30 cellular contexts compared by ENCODE assay signal in genomic region chrX:90040807-90041206, GRCh38.
"Had no signal": no experiment of that assay in that cellular context is flagged by ENCODE, and none has a peak within 500 bp of the region (broad histone marks: within the 10 kb centered on the region; RNA-seq: fewer than 3 reads in every experiment).

No MANE protein-coding gene starts in this region.

- H3K27ac Mint-ChIP-seq: activated CD4-positive, alpha-beta memory T cell treated with anti-CD3 and anti-CD28 coated beads, Interleukin-2, amount 10 ng/mL, durations not matched to agents 7 days and 5 days; activated CD4-positive, alpha-beta T cell treated with anti-CD3 and anti-CD28 coated beads, Interleukin-2, amount 10 ng/mL, durations not matched to agents 7 days and 5 days; activated naive CD4-positive, alpha-beta T cell treated with anti-CD3 and anti-CD28 coated beads for 36 hours; activated naive CD4-positive, alpha-beta T cell treated with anti-CD3 and anti-CD28 coated beads, Interleukin-2, amount 50 U/mL, for 24 hours; activated naive CD8-positive, alpha-beta T cell treated with anti-CD3 and anti-CD28 coated beads, Interleukin-2, amount 10 ng/mL, durations not matched to agents 7 days and 5 days; activated T-cell treated with anti-CD3 and anti-CD28 coated beads, Interleukin-2, amount 50 U/mL, for 24 hours; activated T-cell treated with anti-CD3 and anti-CD28 coated beads, Interleukin-2, amount 50 U/mL, for 72 hours; brain; dendritic cell treated with granulocyte-macrophage colony-stimulating factor and Interleukin-4, amounts not matched to agents 40 ng/mL and 50 ng/mL, for 4 days; endodermal cell; T-helper 17 cell; T-helper 2 cell treated with Interferon-gamma antibody and Interleukin-4, amounts not matched to agents 5 μg/mL and 100 μg/mL, for 36 hours had no signal

- H3K27ac ChIP-seq: ascending aorta, breast epithelium, cardiac muscle cell, coronary artery, dorsolateral prefrontal cortex had no signal

- H3K27me3 ChIP-seq: ascending aorta, breast epithelium, cardiac muscle cell had no signal

- H3K9me3 ChIP-seq: ascending aorta had no signal

- H3K4me3 Mint-ChIP-seq: activated CD4-positive, alpha-beta memory T cell treated with anti-CD3 and anti-CD28 coated beads, Interleukin-2, amount 10 ng/mL, durations not matched to agents 7 days and 5 days; activated CD4-positive, alpha-beta T cell treated with anti-CD3 and anti-CD28 coated beads, Interleukin-2, amount 10 ng/mL, durations not matched to agents 7 days and 5 days; activated naive CD4-positive, alpha-beta T cell treated with anti-CD3 and anti-CD28 coated beads for 36 hours; activated naive CD4-positive, alpha-beta T cell treated with anti-CD3 and anti-CD28 coated beads, Interleukin-2, amount 50 U/mL, for 24 hours; activated naive CD8-positive, alpha-beta T cell treated with anti-CD3 and anti-CD28 coated beads, Interleukin-2, amount 10 ng/mL, durations not matched to agents 7 days and 5 days; activated T-cell treated with anti-CD3 and anti-CD28 coated beads, Interleukin-2, amount 50 U/mL, for 24 hours; activated T-cell treated with anti-CD3 and anti-CD28 coated beads, Interleukin-2, amount 50 U/mL, for 72 hours; brain; dendritic cell treated with granulocyte-macrophage colony-stimulating factor and Interleukin-4, amounts not matched to agents 40 ng/mL and 50 ng/mL, for 4 days; endodermal cell; T-helper 17 cell; T-helper 2 cell treated with Interferon-gamma antibody and Interleukin-4, amounts not matched to agents 5 μg/mL and 100 μg/mL, for 36 hours had no signal

- H3K4me1 Mint-ChIP-seq: activated CD4-positive, alpha-beta memory T cell treated with anti-CD3 and anti-CD28 coated beads, Interleukin-2, amount 10 ng/mL, durations not matched to agents 7 days and 5 days; activated CD4-positive, alpha-beta T cell treated with anti-CD3 and anti-CD28 coated beads, Interleukin-2, amount 10 ng/mL, durations not matched to agents 7 days and 5 days; activated naive CD4-positive, alpha-beta T cell treated with anti-CD3 and anti-CD28 coated beads, Interleukin-2, amount 50 U/mL, for 24 hours; activated naive CD8-positive, alpha-beta T cell treated with anti-CD3 and anti-CD28 coated beads, Interleukin-2, amount 10 ng/mL, durations not matched to agents 7 days and 5 days; brain; endodermal cell; T-helper 17 cell had no signal

- H3K27me3 Mint-ChIP-seq: activated CD4-positive, alpha-beta memory T cell treated with anti-CD3 and anti-CD28 coated beads, Interleukin-2, amount 10 ng/mL, durations not matched to agents 7 days and 5 days; activated CD4-positive, alpha-beta T cell treated with anti-CD3 and anti-CD28 coated beads, Interleukin-2, amount 10 ng/mL, durations not matched to agents 7 days and 5 days; activated naive CD4-positive, alpha-beta T cell treated with anti-CD3 and anti-CD28 coated beads, Interleukin-2, amount 50 U/mL, for 24 hours; activated naive CD8-positive, alpha-beta T cell treated with anti-CD3 and anti-CD28 coated beads, Interleukin-2, amount 10 ng/mL, durations not matched to agents 7 days and 5 days; activated T-cell treated with anti-CD3 and anti-CD28 coated beads, Interleukin-2, amount 50 U/mL, for 24 hours; dendritic cell treated with granulocyte-macrophage colony-stimulating factor and Interleukin-4, amounts not matched to agents 40 ng/mL and 50 ng/mL, for 4 days; T-helper 17 cell had no signal

- ATAC-seq: activated T-cell treated with anti-CD3 and anti-CD28 coated beads, Interleukin-2, amount 50 U/mL, for 72 hours; esophagus mucosa; T-helper 17 cell had no signal

- DNase-seq: activated CD4-positive, alpha-beta memory T cell treated with anti-CD3 and anti-CD28 coated beads, Interleukin-2, amount 10 ng/mL, durations not matched to agents 7 days and 5 days; activated CD4-positive, alpha-beta T cell treated with anti-CD3 and anti-CD28 coated beads for 1 hour; activated CD4-positive, alpha-beta T cell treated with anti-CD3 and anti-CD28 coated beads for 4 hours; activated CD4-positive, alpha-beta T cell treated with anti-CD3 and anti-CD28 coated beads, Interleukin-2, amount 10 ng/mL, durations not matched to agents 7 days and 5 days; activated CD4-positive, alpha-beta T cell treated with anti-CD3 and anti-CD28 coated beads, Interleukin-2, amount 50 U/mL, for 4 hours; activated CD8-positive, alpha-beta memory T cell treated with anti-CD3 and anti-CD28 coated beads, Interleukin-2, amount 50 U/mL, for 48 hours; activated naive CD4-positive, alpha-beta T cell treated with anti-CD3 and anti-CD28 coated beads for 36 hours; activated naive CD8-positive, alpha-beta T cell treated with anti-CD3 and anti-CD28 coated beads, Interleukin-2, amount 10 ng/mL, durations not matched to agents 7 days and 5 days; activated T-cell treated with anti-CD3 and anti-CD28 coated beads for 4 hours; activated T-cell treated with anti-CD3 and anti-CD28 coated beads, Interleukin-2, amount 50 U/mL, for 24 hours; activated T-cell treated with anti-CD3 and anti-CD28 coated beads, Interleukin-2, amount 50 U/mL, for 72 hours; central memory CD4-positive, alpha-beta T cell; cerebellar nuclear complex; dorsolateral prefrontal cortex; effector memory CD4-positive, alpha-beta T cell; endodermal cell; foreskin fibroblast; head of caudate nucleus; T-helper 1 cell; T-helper 17 cell; T1000 had no signal

- H3K9me3 Mint-ChIP-seq: activated CD4-positive, alpha-beta T cell treated with anti-CD3 and anti-CD28 coated beads, Interleukin-2, amount 10 ng/mL, durations not matched to agents 7 days and 5 days; activated naive CD4-positive, alpha-beta T cell treated with anti-CD3 and anti-CD28 coated beads for 36 hours; activated naive CD4-positive, alpha-beta T cell treated with anti-CD3 and anti-CD28 coated beads, Interleukin-2, amount 50 U/mL, for 24 hours; activated T-cell treated with anti-CD3 and anti-CD28 coated beads, Interleukin-2, amount 50 U/mL, for 24 hours; activated T-cell treated with anti-CD3 and anti-CD28 coated beads, Interleukin-2, amount 50 U/mL, for 72 hours; brain; dendritic cell treated with granulocyte-macrophage colony-stimulating factor and Interleukin-4, amounts not matched to agents 40 ng/mL and 50 ng/mL, for 4 days had no signal

- H3K36me3 ChIP-seq: ascending aorta, breast epithelium, cardiac muscle cell had no signal

- H3K36me3 Mint-ChIP-seq: activated naive CD4-positive, alpha-beta T cell treated with anti-CD3 and anti-CD28 coated beads, Interleukin-2, amount 50 U/mL, for 24 hours; activated naive CD8-positive, alpha-beta T cell treated with anti-CD3 and anti-CD28 coated beads, Interleukin-2, amount 10 ng/mL, durations not matched to agents 7 days and 5 days; brain had no signal

- H3K4me1 ChIP-seq: ascending aorta, breast epithelium had no signal

- H3K4me3 ChIP-seq: ascending aorta, breast epithelium, cardiac muscle cell, coronary artery, dorsolateral prefrontal cortex had no signal
